Comparison of ENCODE assay signal across 29 cellular contexts in the genomic region with DNA sequence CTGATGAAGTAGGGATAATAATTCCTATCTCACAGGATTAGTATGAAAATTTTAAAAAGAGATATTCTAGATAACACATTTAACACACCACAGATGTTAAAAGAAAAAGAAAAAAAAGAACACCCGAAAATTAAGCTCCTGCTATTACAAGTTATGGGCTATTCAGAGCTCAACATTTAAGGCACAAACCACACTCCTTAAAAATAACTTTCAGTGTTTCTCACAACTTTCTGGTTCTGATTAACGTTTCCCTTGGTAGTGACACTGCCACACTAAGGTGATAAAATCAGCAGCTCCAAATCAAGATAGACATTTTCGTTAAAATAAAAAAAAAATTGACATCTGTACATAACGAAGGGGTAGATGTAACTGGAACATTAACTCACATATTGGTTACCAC.
"Had no signal": no experiment of that assay in that cellular context is flagged by ENCODE, and none has a peak within 500 bp of the region (broad histone marks: within the 10 kb centered on the region; RNA-seq: fewer than 3 reads in every experiment).

No MANE protein-coding gene starts in this region.

- H3K27ac ChIP-seq: neural progenitor cell, ovary, parathyroid adenoma, psoas muscle, right lobe of liver, sigmoid colon, suprapubic skin, testis, tibial artery, transverse colon, upper lobe of right lung, uterus had no signal

- H3K27me3 ChIP-seq: ovary, right lobe of liver, testis, uterus had no signal

- H3K4me1 Mint-ChIP-seq: natural killer cell, nephron, neural progenitor cell had no signal

- H3K4me1 ChIP-seq: neural progenitor cell, parathyroid adenoma, psoas muscle, right lobe of liver, sigmoid colon, suprapubic skin, testis, transverse colon, upper lobe of right lung, uterus had no signal

- H3K9ac ChIP-seq: neural progenitor cell, parathyroid adenoma had no signal

- ATAC-seq: natural killer cell; psoas muscle; right cardiac atrium; right lobe of liver; stimulated activated memory B cell treated with anti-CD40 and anti-IgM and Interleukin-4, amounts not matched to agents 10 μg/mL and 1 μg/mL and 100 μg/mL, for 72 hours; stimulated activated naive CD8-positive, alpha-beta T cell treated with anti-CD3 and anti-CD28 coated beads, Interleukin-15, amount 100 ng/mL, for 72 hours; stimulated activated naive CD8-positive, alpha-beta T cell treated with anti-CD3 and anti-CD28 coated beads, Interleukin-15, Interleukin-2, amounts not matched to agents 100 U/mL and 50 U/mL, for 24 hours; upper lobe of right lung had no signal

- H3K36me3 ChIP-seq: neural progenitor cell, ovary, right lobe of liver, sigmoid colon, suprapubic skin, tibial artery, transverse colon, upper lobe of right lung, uterus had no signal

- H3K4me3 ChIP-seq: neural progenitor cell, ovary, psoas muscle, right lobe of liver, sigmoid colon, suprapubic skin, testis, tibial artery, transverse colon, upper lobe of right lung, uterus had no signal

- H3K27ac Mint-ChIP-seq: natural killer cell; nephron; neural progenitor cell; progenitor cell of endocrine pancreas; stimulated activated memory B cell treated with anti-CD40 and anti-IgM and Interleukin-4, amounts not matched to agents 10 μg/mL and 1 μg/mL and 100 μg/mL, for 72 hours; stimulated activated naive CD8-positive, alpha-beta T cell treated with anti-CD3 and anti-CD28 coated beads, Interleukin-15, amount 100 ng/mL, for 72 hours; type B pancreatic cell had no signal

- H3K4me3 Mint-ChIP-seq: natural killer cell; nephron; neural progenitor cell; stimulated activated memory B cell treated with anti-CD40 and anti-IgM and Interleukin-4, amounts not matched to agents 10 μg/mL and 1 μg/mL and 100 μg/mL, for 72 hours; stimulated activated naive CD8-positive, alpha-beta T cell treated with anti-CD3 and anti-CD28 coated beads, Interleukin-15, amount 100 ng/mL, for 72 hours; type B pancreatic cell had no signal

- H3K79me2 ChIP-seq: parathyroid adenoma had no signal

- DNase-seq: natural killer cell; occipital lobe; ovary; posterior cingulate gyrus; psoas muscle; right cardiac atrium; right lobe of liver; sigmoid colon; small intestine; stimulated activated CD4-positive, alpha-beta T cell treated with anti-CD3 and anti-CD28 coated beads, Interleukin-15, amount 100 ng/mL, for 24 hours; stimulated activated CD4-positive, alpha-beta T cell treated with anti-CD3 and anti-CD28 coated beads, Interleukin-2, amount 100 ng/mL, for 24 hours; stimulated activated CD4-positive, alpha-beta T cell treated with anti-CD3 and anti-CD28 coated beads, Interleukin-2, amount 100 ng/mL, for 48 hours; stimulated activated CD4-positive, alpha-beta T cell treated with anti-CD3 and anti-CD28 coated beads, Interleukin-4, amount 100 ng/mL, for 24 hours; stimulated activated naive CD4-positive, alpha-beta T cell; stimulated activated naive CD8-positive, alpha-beta T cell treated with anti-CD3 and anti-CD28 coated beads, Interleukin-15, amount 100 ng/mL, for 72 hours; stimulated activated naive CD8-positive, alpha-beta T cell treated with anti-CD3 and anti-CD28 coated beads, Interleukin-15, Interleukin-2, amounts not matched to agents 100 U/mL and 50 U/mL, for 24 hours; substantia nigra; testis; tibial artery; transverse colon; upper lobe of right lung; uterus had no signal

- H3K9me3 Mint-ChIP-seq: natural killer cell; nephron; neural progenitor cell; stimulated activated memory B cell treated with anti-CD40 and anti-IgM and Interleukin-4, amounts not matched to agents 10 μg/mL and 1 μg/mL and 100 μg/mL, for 72 hours; stimulated activated naive CD8-positive, alpha-beta T cell treated with anti-CD3 and anti-CD28 coated beads, Interleukin-15, amount 100 ng/mL, for 72 hours; type B pancreatic cell had no signal

- H3K27me3 Mint-ChIP-seq: stimulated activated memory B cell treated with anti-CD40 and anti-IgM and Interleukin-4, amounts not matched to agents 10 μg/mL and 1 μg/mL and 100 μg/mL, for 72 hours; stimulated activated naive CD8-positive, alpha-beta T cell treated with anti-CD3 and anti-CD28 coated beads, Interleukin-15, amount 100 ng/mL, for 72 hours had no signal

- H3K4me2 ChIP-seq: neural progenitor cell had no signal

- H2AFZ ChIP-seq: neural progenitor cell, parathyroid adenoma had no signal

- H3K36me3 Mint-ChIP-seq: natural killer cell; neural progenitor cell; stimulated activated memory B cell treated with anti-CD40 and anti-IgM and Interleukin-4, amounts not matched to agents 10 μg/mL and 1 μg/mL and 100 μg/mL, for 72 hours; type B pancreatic cell had no signal

- H3K9me3 ChIP-seq: ovary, psoas muscle, right lobe of liver, sigmoid colon, suprapubic skin, testis, tibial artery, transverse colon, upper lobe of right lung, uterus had no signal
